In genomic region chr6:133083248-133083967, GRCh38 we compare ENCODE assay signal across 18 cellular contexts.
A peak's percentile ranks its signal among the peaks of the same experiment; 100 is the strongest.
DNase-seq lines count a peak whose midpoint lies in the region; ATAC-seq and TF ChIP-seq lines count a peak whose summit lies in the region.
"Had no signal": no experiment of that assay in that cellular context is flagged by ENCODE, and none has a peak within 500 bp of the region (broad histone marks: within the 10 kb centered on the region; RNA-seq: fewer than 3 reads in every experiment).

No MANE protein-coding gene starts in this region.

- H3K9ac ChIP-seq in neural progenitor cell, result no peak overlapping the region

- H3K4me3 ChIP-seq in neural progenitor cell (no peak overlapping the region), adrenal gland (no peak overlapping the region)
- H3K4me3 ChIP-seq in CD8-positive, alpha-beta T cell (ENCODE audit: low read depth, low read length), result no peak overlapping the region

- intact Hi-C loops in adrenal gland (cut with DNase I), result no loop called here
- intact Hi-C loops in CD8-positive, alpha-beta T cell (cut with DNase I, micrococcal nuclease), result no loop called here

- no peak for TF ChIP-seq CTCF in neural progenitor cell (IDR thresholded peaks at IDR 0.05)
- no peak for TF ChIP-seq CTCF in adrenal gland (IDR thresholded peaks at IDR 0.05)
- TF ChIP-seq CTCF in CD8-positive, alpha-beta T cell (IDR thresholded peaks at IDR 0.05), result no peak

- no peak overlapping the region for H3K27ac Mint-ChIP-seq in neural progenitor cell
- no peak overlapping the region for H3K27ac Mint-ChIP-seq in CD8-positive, alpha-beta T cell
- H3K27ac Mint-ChIP-seq: activated CD8-positive, alpha-beta memory T cell treated with anti-CD3 and anti-CD28 coated beads, Interleukin-2, amount 10 ng/mL, durations not matched to agents 7 days and 5 days; activated naive CD8-positive, alpha-beta T cell; brain; natural killer cell treated with Interleukin-12 subunit alpha and Interleukin-12 subunit beta and Interleukin-15 and Interleukin-18, amount 100 ng/mL, for 72 hours; T-cell had no signal

- no peaks in the 10 kb centered on the region for H4K20me1 ChIP-seq in neural progenitor cell (ENCODE audit: low read depth)

- POLR2A ChIA-PET in CD8-positive, alpha-beta T cell (lab: Charles Lee), result no interaction called here

- no peak for TF ChIP-seq POLR2A in adrenal gland (IDR thresholded peaks at IDR 0.05)

- H3K36me3 Mint-ChIP-seq in neural progenitor cell, result no peaks in the 10 kb centered on the region
- H3K36me3 Mint-ChIP-seq in CD8-positive, alpha-beta T cell, result no peaks in the 10 kb centered on the region
- H3K36me3 Mint-ChIP-seq: activated CD8-positive, alpha-beta memory T cell treated with anti-CD3 and anti-CD28 coated beads, Interleukin-2, amount 10 ng/mL, durations not matched to agents 7 days and 5 days; activated naive CD8-positive, alpha-beta T cell; brain; natural killer cell treated with Interleukin-12 subunit alpha and Interleukin-12 subunit beta and Interleukin-15 and Interleukin-18, amount 100 ng/mL, for 72 hours; T-cell had no signal

- H3K4me3 Mint-ChIP-seq in neural progenitor cell, result no peak overlapping the region
- H3K4me3 Mint-ChIP-seq in CD8-positive, alpha-beta T cell, result no peak overlapping the region
- H3K4me3 Mint-ChIP-seq: activated CD8-positive, alpha-beta memory T cell treated with anti-CD3 and anti-CD28 coated beads, Interleukin-2, amount 10 ng/mL, durations not matched to agents 7 days and 5 days; activated naive CD8-positive, alpha-beta T cell; brain; natural killer cell treated with Interleukin-12 subunit alpha and Interleukin-12 subunit beta and Interleukin-15 and Interleukin-18, amount 100 ng/mL, for 72 hours; T-cell had no signal

- 78 to 84% (median 79%) methylated on average over 2 of the region's 2 CpGs for WGBS in adrenal gland, 4 donors

- no peaks in the 10 kb centered on the region for H3K27me3 Mint-ChIP-seq in neural progenitor cell (ENCODE audit: insufficient read depth, low read depth)
- no peaks in the 10 kb centered on the region for H3K27me3 Mint-ChIP-seq in CD8-positive, alpha-beta T cell (ENCODE audit: low read depth)
- H3K27me3 Mint-ChIP-seq: brain; natural killer cell treated with Interleukin-12 subunit alpha and Interleukin-12 subunit beta and Interleukin-15 and Interleukin-18, amount 100 ng/mL, for 72 hours had no signal

- H3K79me2 ChIP-seq in neural progenitor cell (ENCODE audit: low read depth), result no peaks in the 10 kb centered on the region

- in situ Hi-C loops in G401 (cut with HindIII; ENCODE audit: low sequenced_read_pairs), result no loop called here

- H3K4me1 ChIP-seq in neural progenitor cell (no peaks in the 10 kb centered on the region), adrenal gland (replicated peaks in 1 of 2) (no peaks in the 10 kb centered on the region)
- H3K4me1 ChIP-seq in CD8-positive, alpha-beta T cell (ENCODE audit: insufficient read depth, low read length), result no peaks in the 10 kb centered on the region

- H3K4me2 ChIP-seq in neural progenitor cell, result no peak overlapping the region

- H2AFZ ChIP-seq in neural progenitor cell (replicated peaks), result peak overlapping the region; percentile 65

- CTCF ChIA-PET in CD8-positive, alpha-beta T cell (lab: Charles Lee), result no interaction called here

- DNase-seq in G401 (ENCODE audit: low spot score), result peak; percentile 50
- peak; percentile 65 for DNase-seq in NCI-H1417 treated with DMSO at 0.1 percent for 48 hours (lab: John Stamatoyannopoulos, UW)
- DNase-seq in RPMI8226, result peak; percentile 20
- no peak for DNase-seq in neural progenitor cell (ENCODE audit: low spot score)
- no peak for DNase-seq in adrenal gland
- no peak for DNase-seq in LoVo (ENCODE audit: low spot score)
- no peak for DNase-seq in CD8-positive, alpha-beta T cell
- DNase-seq: activated CD4-positive, alpha-beta T cell treated with anti-CD3 and anti-CD28 coated beads for 4 hours; activated CD8-positive, alpha-beta memory T cell treated with anti-CD3 and anti-CD28 coated beads, Interleukin-2, amount 10 ng/mL, durations not matched to agents 7 days and 5 days; HCEC 1CT; NCI-H187; NCI-H526 treated with DMSO at 0.1 percent for 48 hours; OCI-M1; stimulated activated CD4-positive, alpha-beta T cell treated with anti-CD3 and anti-CD28 coated beads, Interleukin-12 subunit alpha, Interleukin-12 subunit beta, amount 100 ng/mL, for 4 hours; T-cell had no signal

- H3K27ac ChIP-seq in neural progenitor cell (no peak overlapping the region), adrenal gland (no peak overlapping the region)
- no peak overlapping the region for H3K27ac ChIP-seq in CD8-positive, alpha-beta T cell (ENCODE audit: low read depth, low read length)

- no peak for ATAC-seq in CD8-positive, alpha-beta T cell
- ATAC-seq: activated CD8-positive, alpha-beta memory T cell treated with anti-CD3 and anti-CD28 coated beads, Interleukin-2, amount 10 ng/mL, durations not matched to agents 7 days and 5 days; natural killer cell treated with Interleukin-12 subunit alpha and Interleukin-12 subunit beta and Interleukin-15 and Interleukin-18, amount 100 ng/mL, for 72 hours; T-cell had no signal

- no peaks in the 10 kb centered on the region for H3K36me3 ChIP-seq in neural progenitor cell
- H3K36me3 ChIP-seq in adrenal gland (replicated peaks in 1 of 2), result no peaks in the 10 kb centered on the region
- H3K36me3 ChIP-seq in CD8-positive, alpha-beta T cell (ENCODE audit: insufficient read depth, low read length), result no peaks in the 10 kb centered on the region

- H3K9me3 ChIP-seq in neural progenitor cell (ENCODE audit: low read depth), result no peaks in the 10 kb centered on the region
- H3K9me3 ChIP-seq in adrenal gland (replicated peaks in 1 of 3), result no peaks in the 10 kb centered on the region
- H3K9me3 ChIP-seq in CD8-positive, alpha-beta T cell (ENCODE audit: low read length), result no peaks in the 10 kb centered on the region

- H3K4me1 Mint-ChIP-seq in neural progenitor cell, result peaks cover 25% of the 10 kb centered on the region
- H3K4me1 Mint-ChIP-seq in CD8-positive, alpha-beta T cell (ENCODE audit: low read depth), result no peaks in the 10 kb centered on the region
- H3K4me1 Mint-ChIP-seq: activated CD8-positive, alpha-beta memory T cell treated with anti-CD3 and anti-CD28 coated beads, Interleukin-2, amount 10 ng/mL, durations not matched to agents 7 days and 5 days; T-cell had no signal

- no peaks in the 10 kb centered on the region for H3K9me3 Mint-ChIP-seq in neural progenitor cell
- no peaks in the 10 kb centered on the region for H3K9me3 Mint-ChIP-seq in CD8-positive, alpha-beta T cell
- H3K9me3 Mint-ChIP-seq: brain; natural killer cell treated with Interleukin-12 subunit alpha and Interleukin-12 subunit beta and Interleukin-15 and Interleukin-18, amount 100 ng/mL, for 72 hours had no signal

- H3K27me3 ChIP-seq in neural progenitor cell (no peaks in the 10 kb centered on the region), adrenal gland (no peaks in the 10 kb centered on the region)
- H3K27me3 ChIP-seq in CD8-positive, alpha-beta T cell (ENCODE audit: insufficient read depth, low read length), result no peaks in the 10 kb centered on the region

- H3F3A ChIP-seq in neural progenitor cell (ENCODE audit: low read depth), result no peaks in the 10 kb centered on the region

Comparison
In these comparisons a context has a peak if more than half of its experiments do, and no peak if none do; other contexts are left out.
1. DNase-seq: peak in G401 (single experiment), NCI-H1417 treated with DMSO at 0.1 percent for 48 hours (single experiment) and RPMI8226 (single experiment); none in neural progenitor cell (single experiment), adrenal gland (0 of 7), LoVo (single experiment) and CD8-positive, alpha-beta T cell (0 of 7).